ENCODE assay signal across 1 cellular context in the genomic region with DNA sequence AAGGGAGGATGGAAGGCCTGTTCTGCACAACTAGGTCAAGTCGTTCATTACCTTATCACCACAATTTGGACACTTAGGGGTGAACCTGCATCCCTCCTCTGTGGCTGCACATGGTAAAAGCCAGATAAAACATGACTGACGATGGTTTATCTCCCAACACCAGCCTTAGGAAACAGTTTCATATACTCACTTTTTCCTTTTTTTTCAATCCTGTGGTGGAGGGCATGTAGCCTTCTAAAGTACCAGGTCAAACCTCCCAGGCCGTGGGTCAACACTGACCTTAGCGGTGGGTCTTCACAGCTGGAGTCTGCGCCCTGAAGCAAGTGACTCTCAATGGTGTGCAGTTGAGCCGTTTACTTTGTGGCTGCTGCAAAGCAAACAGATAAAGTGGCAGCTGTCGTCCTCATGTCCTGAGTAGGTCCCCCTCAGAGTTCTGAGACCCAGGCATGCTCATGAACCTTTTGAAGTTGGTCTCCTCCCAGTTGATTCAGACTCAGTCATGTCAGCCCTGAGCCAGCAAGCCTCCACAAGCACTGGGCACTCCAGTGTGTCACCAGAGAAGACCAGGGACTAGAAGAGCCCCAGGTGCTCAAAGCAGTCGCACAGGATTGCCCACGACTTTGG.
TF ChIP-seq lines count a peak whose summit lies in the region.

No MANE protein-coding gene starts in this region.

TF ChIP-seq in GM12878, 131 proteins besides CTCF, POLR2A, EP300 and RAD21:
- TF ChIP-seq, protein P1, sequence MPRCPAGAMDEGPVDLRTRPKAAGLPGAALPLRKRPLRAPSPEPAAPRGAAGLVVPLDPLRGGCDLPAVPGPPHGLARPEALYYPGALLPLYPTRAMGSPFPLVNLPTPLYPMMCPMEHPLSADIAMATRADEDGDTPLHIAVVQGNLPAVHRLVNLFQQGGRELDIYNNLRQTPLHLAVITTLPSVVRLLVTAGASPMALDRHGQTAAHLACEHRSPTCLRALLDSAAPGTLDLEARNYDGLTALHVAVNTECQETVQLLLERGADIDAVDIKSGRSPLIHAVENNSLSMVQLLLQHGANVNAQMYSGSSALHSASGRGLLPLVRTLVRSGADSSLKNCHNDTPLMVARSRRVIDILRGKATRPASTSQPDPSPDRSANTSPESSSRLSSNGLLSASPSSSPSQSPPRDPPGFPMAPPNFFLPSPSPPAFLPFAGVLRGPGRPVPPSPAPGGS (IDR thresholded peaks at IDR 0.05; ENCODE audit: borderline replicate concordance, insufficient read depth, low read depth, low read length, poor library complexity, severe bottlenecking): peak; percentile 29
- TF ChIP-seq ZNF24 (IDR thresholded peaks at IDR 0.05): no peak
TF ChIP-seq in GM12878: peak in this region for 1.
